5 cellular contexts compared by ENCODE assay signal in the genomic region with DNA sequence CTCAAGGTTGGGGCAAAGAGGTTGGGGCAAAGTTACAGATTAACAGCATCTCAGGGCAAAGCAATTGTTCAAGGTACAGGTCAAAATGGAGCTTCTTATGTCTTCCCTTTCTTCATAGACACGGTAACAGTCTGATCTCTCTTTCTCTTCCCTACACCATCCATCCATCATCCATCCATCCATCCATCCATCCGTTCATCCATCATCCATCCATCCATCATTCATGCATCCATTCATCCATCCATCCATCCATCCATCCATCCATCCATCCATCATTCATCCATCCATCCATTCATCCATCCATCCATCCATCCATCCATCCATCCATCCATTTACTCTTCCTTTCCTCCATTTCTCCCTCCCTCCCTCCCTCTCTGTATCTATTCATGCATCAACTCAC. TPM values are rescaled to one million over a fixed set of nuclear protein-coding genes. Genes with fewer than 3 reads are reported as not detected.
"Had no signal": no experiment of that assay in that cellular context is flagged by ENCODE, and none has a peak within 500 bp of the region (broad histone marks: within the 10 kb centered on the region; RNA-seq: fewer than 3 reads in every experiment).

No MANE protein-coding gene starts in this region.

RNA-seq across cellular contexts. Expression of a gene that starts 32.5 kb away (rescaled TPM):
- total RNA-seq: HepG2, HT-29, HT1080 had no signal
- polyA plus RNA-seq: HepG2, IgD-negative memory B cell, K562 had no signal

RNA-seq across cellular contexts. Expression of a gene that starts 37.2 kb away (rescaled TPM):
- total RNA-seq: HepG2, HT-29, HT1080, K562 had no signal
- polyA plus RNA-seq: HepG2, IgD-negative memory B cell, K562 had no signal

RNA-seq across cellular contexts. Expression of a gene that starts 51.8 kb away (rescaled TPM):
- total RNA-seq: HepG2 had no signal
- polyA plus RNA-seq: HepG2 had no signal
